8 cellular contexts compared by ENCODE assay signal in genomic region chr17:58005031-58005727, GRCh38. TPM values are rescaled to one million over a fixed set of nuclear protein-coding genes. Genes with fewer than 3 reads are reported as not detected.
DNase-seq lines count a peak whose midpoint lies in the region; ATAC-seq, FAIRE-seq and TF ChIP-seq lines count a peak whose summit lies in the region.

No MANE protein-coding gene starts in this region.

- no peaks in the 10 kb centered on the region for H3K27me3 ChIP-seq in AG04450 (ENCODE audit: control insufficient read depth, insufficient read depth, low read length)
- no peaks in the 10 kb centered on the region for H3K27me3 ChIP-seq in astrocyte (ENCODE audit: insufficient read depth, low read length)

- no peak for FAIRE-seq in astrocyte (lab: Jason Lieb, UNC)

- H2AFZ ChIP-seq in astrocyte (ENCODE audit: low read depth, low read length): no peak overlapping the region

- H4K20me1 ChIP-seq in astrocyte (ENCODE audit: insufficient read depth, low read length): peaks cover 61% of the 10 kb centered on the region

- no peak for ATAC-seq in HG02798 (IDR thresholded peaks at IDR 0.05; ENCODE audit: poor library complexity, unreplicated experiment)

- H3K4me2 ChIP-seq in astrocyte (ENCODE audit: low read length): peak overlapping the region; percentile 93

- peak overlapping the region; percentile 99 for H3K27ac Mint-ChIP-seq in HFFc6
- peak overlapping the region; percentile 50 for H3K27ac Mint-ChIP-seq in astrocyte (ENCODE audit: unreplicated experiment)
- peak overlapping the region; percentile 100 for H3K27ac Mint-ChIP-seq in mesothelial cell of epicardium

- H3K4me3 Mint-ChIP-seq in HFFc6: peak overlapping the region; percentile 97
- H3K4me3 Mint-ChIP-seq in astrocyte (ENCODE audit: unreplicated experiment): peak overlapping the region; percentile 100
- peak overlapping the region; percentile 98 for H3K4me3 Mint-ChIP-seq in mesothelial cell of epicardium

- DNase-seq in AG04450 (ENCODE audit: low read depth, low spot score) (no peak), HFFc6 (no peak), astrocyte (ENCODE audit: low read depth) (no peak), mesothelial cell of epicardium (ENCODE audit: low spot score in 2 of 2, unreplicated experiment in 2 of 2) (no peak), NCI-H524 treated with DMSO at 0.1 percent for 48 hours (lab: John Stamatoyannopoulos, UW) (no peak), lower leg skin (ENCODE audit: low spot score in 2 of 2) (no peak), kidney tubule cell (ENCODE audit: low spot score) (no peak)

- TF ChIP-seq CTCF in AG04450 (IDR thresholded peaks at IDR 0.05; ENCODE audit: low read depth, low read length) (0 out of 2 replicates have a peak, but pooled peaks have one; percentile 4), HFFc6 (IDR thresholded peaks at IDR 0.05) (no peak), astrocyte (IDR thresholded peaks at IDR 0.05; ENCODE audit: insufficient read depth, low read depth, low read length) (no peak), mesothelial cell of epicardium (IDR thresholded peaks at IDR 0.05; ENCODE audit: unreplicated experiment) (no peak), lower leg skin (IDR thresholded peaks at IDR 0.05) (no peak)

- H3K4me1 ChIP-seq in astrocyte (ENCODE audit: insufficient read depth, low read length): peaks cover 27% of the 10 kb centered on the region

- H3K4me1 Mint-ChIP-seq in HFFc6 (ENCODE audit: low read depth) (peaks cover 64% of the 10 kb centered on the region), astrocyte (ENCODE audit: low read depth, unreplicated experiment) (peaks cover 29% of the 10 kb centered on the region), mesothelial cell of epicardium (peaks cover 48% of the 10 kb centered on the region)

- H3K27ac ChIP-seq in AG04450 (ENCODE audit: low read depth, low read length) (no peak overlapping the region), astrocyte (ENCODE audit: low read depth, low read length) (no peak overlapping the region)

- no peak for TF ChIP-seq POLR2A in lower leg skin (IDR thresholded peaks at IDR 0.05)

- WGBS in lower leg skin, 2 donors: 29 to 35% methylated on average over 12 of the region's 12 CpGs

- CTCF ChIA-PET in AG04450 (lab: Charles Lee): interaction anchor here (0.9 to 1.1 kb wide), 2 partner anchors 9 to 147 kb away, joined by 3 to 5 read pairs; no protein-coding TSS in a partner anchor

- H3K79me2 ChIP-seq in astrocyte (ENCODE audit: insufficient read depth, low read length): peaks cover 65% of the 10 kb centered on the region

- H3K4me3 ChIP-seq in AG04450 (ENCODE audit: low read depth, low read length): peak overlapping the region; percentile 99
- H3K4me3 ChIP-seq in astrocyte (ENCODE audit: insufficient read depth, low read depth, low read length): peak overlapping the region; percentile 100
- H3K4me3 ChIP-seq in lower leg skin (ENCODE audit: low read depth, poor library complexity, severe bottlenecking): no peak overlapping the region

- peaks cover 40% of the 10 kb centered on the region for H3K36me3 ChIP-seq in astrocyte (ENCODE audit: insufficient read depth, low read length)

- H3K9ac ChIP-seq in astrocyte (ENCODE audit: low read length): peak overlapping the region; percentile 100

- no peaks in the 10 kb centered on the region; the same call in 1 of the 2 replicates for H3K9me3 ChIP-seq in AG04450 (ENCODE audit: control insufficient read depth, insufficient read depth, low read length)
- no peaks in the 10 kb centered on the region for H3K9me3 ChIP-seq in astrocyte (ENCODE audit: insufficient read depth, low read depth, low read length)

- 0 out of 2 replicates have a peak, but pooled peaks cover 3% of the 10 kb centered on the region for H3K27me3 Mint-ChIP-seq in HFFc6 (ENCODE audit: insufficient read depth)
- no peaks in the 10 kb centered on the region for H3K27me3 Mint-ChIP-seq in astrocyte (ENCODE audit: low read depth, unreplicated experiment)
- H3K27me3 Mint-ChIP-seq in mesothelial cell of epicardium (ENCODE audit: low read depth): no peaks in the 10 kb centered on the region

- intact Hi-C loops in lower leg skin (cut with DNase I; ENCODE audit: low total_unique reads): no loop called here

- H3K36me3 Mint-ChIP-seq in HFFc6 (ENCODE audit: low read depth) (peaks cover 54% of the 10 kb centered on the region), astrocyte (ENCODE audit: low read depth, unreplicated experiment) (peaks cover 19% of the 10 kb centered on the region), mesothelial cell of epicardium (peaks cover 23% of the 10 kb centered on the region)

- POLR2A ChIA-PET in AG04450 (lab: Yijun Ruan, JAX): interaction anchor here (2.9 kb wide), 1 partner anchor 78 kb away, joined by 44 read pairs; the partner anchor contains the start of gene DYNLL2

- H3K9me3 Mint-ChIP-seq in HFFc6: no peaks in the 10 kb centered on the region
- H3K9me3 Mint-ChIP-seq in astrocyte (ENCODE audit: unreplicated experiment): no peaks in the 10 kb centered on the region
- no peaks in the 10 kb centered on the region for H3K9me3 Mint-ChIP-seq in mesothelial cell of epicardium

RNA-seq across cellular contexts. Expression of gene SRSF1, which starts 1.9 kb away (rescaled TPM):
- 215 and 249 TPM in 2 replicates for polyA plus RNA-seq in AG04450 (2011; rRNA removed)
- 278 and 309 TPM in 2 replicates for polyA minus RNA-seq in AG04450 (2011; rRNA and poly(A)+ RNA removed)
- 100 to 1,000 TPM; 216 to 296 (median 271) TPM for total RNA-seq in HFFc6 (2021; fragmentation: NEBNext Ultra II Directional; extraction: Animal tissue kit (Norgen Biotek cat#: 25700))
- total RNA-seq in astrocyte (170 and 196 TPM in 2 replicates), mesothelial cell of epicardium (258 to 267 TPM (median 264 TPM) in 3 replicates), lower leg skin (100 to 1,000 TPM in 2 of 4 donors, 10 to 100 TPM in 2; 82.3 to 128 (median 104) TPM)

RNA-seq across cellular contexts. Expression of gene VEZF1, which starts 17.1 kb away (rescaled TPM):
- polyA plus RNA-seq in AG04450 (2011; rRNA removed): 34.2 and 38.9 TPM in 2 replicates
- 65.1 and 68.2 TPM in 2 replicates for polyA minus RNA-seq in AG04450 (2011; rRNA and poly(A)+ RNA removed)
- total RNA-seq in HFFc6 (2021; fragmentation: NEBNext Ultra II Directional; extraction: Animal tissue kit (Norgen Biotek cat#: 25700)): 10 to 100 TPM; 41.7 to 56.5 (median 51.8) TPM
- total RNA-seq in astrocyte: 42.0 and 50.9 TPM in 2 replicates
- 80.6 to 84.9 TPM (median 82.5 TPM) in 3 replicates for total RNA-seq in mesothelial cell of epicardium
- 10 to 100 TPM; 30.3 to 56.1 (median 46.6) TPM for total RNA-seq in lower leg skin

RNA-seq across cellular contexts. Expression of gene CUEDC1, which starts 50.0 kb away (rescaled TPM):
- 21.6 and 27.6 TPM in 2 replicates for polyA plus RNA-seq in AG04450 (2011; rRNA removed)
- 20.9 and 22.6 TPM in 2 replicates for polyA minus RNA-seq in AG04450 (2011; rRNA and poly(A)+ RNA removed)
- 10 to 100 TPM; 34.0 to 41.0 (median 34.9) TPM for total RNA-seq in HFFc6 (2021; fragmentation: NEBNext Ultra II Directional; extraction: Animal tissue kit (Norgen Biotek cat#: 25700))
- total RNA-seq in astrocyte (37.4 and 43.7 TPM in 2 replicates), mesothelial cell of epicardium (37.0 to 38.7 TPM (median 37.8 TPM) in 3 replicates), lower leg skin (10 to 100 TPM in 3 of 4 donors, 1 to 10 TPM in 1; 7.5 to 14.3 (median 12.7) TPM)

Comparison
In these comparisons a context has a peak if more than half of its experiments do, and no peak if none do; other contexts are left out.
1. H3K27ac Mint-ChIP-seq: peak in every context shown above with its lines; median percentile 100 in mesothelial cell of epicardium; 99 in HFFc6; 50 in astrocyte.